Comparison of ENCODE assay signal across 8 cellular contexts in the genomic region with DNA sequence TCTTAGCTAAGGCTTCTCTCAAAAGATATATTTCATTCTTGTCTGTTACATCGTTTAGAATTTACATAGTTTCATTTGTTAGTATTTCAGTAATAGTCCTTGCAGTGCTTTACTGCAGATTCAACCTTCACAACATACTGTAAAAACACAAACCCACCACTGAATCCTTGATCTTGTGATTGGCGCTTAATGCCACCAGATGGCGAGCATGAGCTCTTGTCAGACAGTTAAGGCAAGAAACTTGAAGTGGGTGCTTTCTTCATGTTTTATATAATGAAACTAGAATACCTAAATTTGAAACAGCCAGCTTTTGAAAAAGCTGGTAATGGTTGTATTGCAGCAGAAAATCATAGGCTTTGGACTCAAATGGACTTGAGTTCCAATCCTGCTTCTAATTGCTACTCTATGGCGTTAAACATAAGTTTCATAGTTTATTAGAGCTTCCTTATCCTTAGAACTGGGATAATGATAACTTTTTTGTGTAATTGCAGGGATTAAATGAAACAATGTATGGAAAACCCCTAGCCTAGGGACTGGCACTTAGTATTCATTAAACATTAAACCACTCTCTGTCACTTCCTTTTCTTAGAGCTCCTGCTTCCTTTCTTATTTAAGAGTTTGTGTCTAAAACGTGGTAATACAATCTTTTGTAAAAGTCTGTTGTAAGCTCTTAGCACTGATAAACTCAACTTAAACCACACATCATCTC.
DNase-seq lines count a peak whose midpoint lies in the region; ATAC-seq and TF ChIP-seq lines count a peak whose summit lies in the region.

No MANE protein-coding gene starts in this region.

- H3K27ac Mint-ChIP-seq in effector memory CD8-positive, alpha-beta T cell: peak overlapping the region; percentile 44 to 65
- H3K27ac Mint-ChIP-seq in naive B cell: peak overlapping the region; percentile 47 to 90 (median 82)

- DNase-seq in A172 (ENCODE audit: low spot score) (peak; percentile 33), NCI-H226 (peak; percentile 1), naive B cell (peak; percentile 51), superior temporal gyrus (ENCODE audit: extremely low spot score) (peak; percentile 57)
- DNase-seq in activated CD4-positive, alpha-beta T cell treated with anti-CD3 and anti-CD28 coated beads, Interleukin-2, amount 50 U/mL, for 48 hours: peak; percentile 31 to 38
- peak; percentile 30 to 41 (median 32) for DNase-seq in effector memory CD8-positive, alpha-beta T cell

- H3K4me1 Mint-ChIP-seq in effector memory CD8-positive, alpha-beta T cell (ENCODE audit: low read depth in 2 of 2): peaks cover 18 to 39% of the 10 kb centered on the region in 2 donors
- peaks cover 22 to 52% (median 30%) of the 10 kb centered on the region in 3 donors for H3K4me1 Mint-ChIP-seq in naive B cell

- ATAC-seq in HG02870 (IDR thresholded peaks at IDR 0.05; ENCODE audit: unreplicated experiment) (peak; percentile 50), naive B cell (ENCODE audit: low read depth in 2 of 2) (peak; percentile 63 to 65)
- peak; percentile 72 for ATAC-seq in effector memory CD8-positive, alpha-beta T cell (replicated peaks)

- H3K27me3 Mint-ChIP-seq in effector memory CD8-positive, alpha-beta T cell: no peaks in the 10 kb centered on the region
- H3K27me3 Mint-ChIP-seq in naive B cell: no peaks in the 10 kb centered on the region

- peak; percentile 82 for TF ChIP-seq CTCF in GM12873 (IDR thresholded peaks at IDR 0.05; ENCODE audit: insufficient read depth, low read depth, low read length, missing control alignments)

- no peak overlapping the region for H3K4me3 Mint-ChIP-seq in effector memory CD8-positive, alpha-beta T cell
- H3K4me3 Mint-ChIP-seq in naive B cell: peak overlapping the region; percentile 9 to 61 (median 30)

- H3K9me3 Mint-ChIP-seq in effector memory CD8-positive, alpha-beta T cell: no peaks in the 10 kb centered on the region
- no peaks in the 10 kb centered on the region for H3K9me3 Mint-ChIP-seq in naive B cell

- H3K36me3 Mint-ChIP-seq in effector memory CD8-positive, alpha-beta T cell (ENCODE audit: insufficient read depth): peaks cover 58% of the 10 kb centered on the region
- H3K36me3 Mint-ChIP-seq in naive B cell: peaks cover 5 to 11% of the 10 kb centered on the region in 2 donors

Comparison
In these comparisons a context has a peak if more than half of its experiments do, and no peak if none do; other contexts are left out.
1. Peak in every context shown above with its lines: DNase-seq and ATAC-seq.
2. DNase-seq: peak in every context shown above with its lines; median percentile 57 in superior temporal gyrus; 51 in naive B cell; 34 in activated CD4-positive, alpha-beta T cell treated with anti-CD3 and anti-CD28 coated beads, Interleukin-2, amount 50 U/mL, for 48 hours; 33 in A172; 32 in effector memory CD8-positive, alpha-beta T cell; 1 in NCI-H226.
3. H3K4me3 Mint-ChIP-seq: peak in naive B cell (8 of 8); none in effector memory CD8-positive, alpha-beta T cell (0 of 2).